ENCODE assay signal across 21 cellular contexts in genomic region chr5:32387176-32387575, GRCh38. TPM values are rescaled to one million over a fixed set of nuclear protein-coding genes. Genes with fewer than 3 reads are reported as not detected.
DNase-seq lines count a peak whose midpoint lies in the region; ATAC-seq and TF ChIP-seq lines count a peak whose summit lies in the region.
"Had no signal": no experiment of that assay in that cellular context is flagged by ENCODE, and none has a peak within 500 bp of the region (broad histone marks: within the 10 kb centered on the region; RNA-seq: fewer than 3 reads in every experiment).

No MANE protein-coding gene starts in this region.

- H3K27ac ChIP-seq in gastroesophageal sphincter (peak overlapping the region in 3 of 4 donors; percentile 25 to 59 (median 50)), subcutaneous abdominal adipose tissue (ENCODE audit: low read depth, low read length) (peak overlapping the region; percentile 66)
- H3K27ac ChIP-seq: BLaER1 treated with 17β-estradiol and CSF1 and Interleukin-3, amounts not matched to agents 10 nM and 100 nM; stomach; upper lobe of left lung; WERI-Rb-1 had no signal

- ATAC-seq in activated T-cell treated with anti-CD3 and anti-CD28 coated beads, Interleukin-2, amount 50 U/mL, for 72 hours (replicated peaks in 1 of 2), result no peak
- ATAC-seq in gastroesophageal sphincter, result no peak
- ATAC-seq in GM19035 (IDR thresholded peaks at IDR 0.05; ENCODE audit: unreplicated experiment), result no peak
- ATAC-seq: gastrocnemius medialis, T-helper 17 cell had no signal

- H3K27me3 ChIP-seq in gastroesophageal sphincter (no peaks in the 10 kb centered on the region), subcutaneous abdominal adipose tissue (ENCODE audit: control insufficient read depth in 5 of 5, insufficient read depth in 4 of 5, low read length in 5 of 5) (no peaks in the 10 kb centered on the region)
- H3K27me3 ChIP-seq: BLaER1 treated with 17β-estradiol and CSF1 and Interleukin-3, amounts not matched to agents 10 nM and 100 nM; gastrocnemius medialis; SJSA1; stomach; upper lobe of left lung had no signal

- no peak for TF ChIP-seq POLR2A in gastroesophageal sphincter (IDR thresholded peaks at IDR 0.05)

- H3K36me3 ChIP-seq in gastroesophageal sphincter (peaks cover 10 to 83% of the 10 kb centered on the region in 2 donors), subcutaneous abdominal adipose tissue (ENCODE audit: control insufficient read depth in 5 of 5, insufficient read depth in 5 of 5, low read length in 5 of 5) (peaks cover 44 to 71% (median 62%) of the 10 kb centered on the region in 5 donors)

- H3K4me1 ChIP-seq in gastroesophageal sphincter, result peaks cover 0 to 32% (median 2%) of the 10 kb centered on the region in 3 donors
- peaks cover 0 to 32% (median 8%) of the 10 kb centered on the region in 5 donors for H3K4me1 ChIP-seq in subcutaneous abdominal adipose tissue (ENCODE audit: control insufficient read depth in 5 of 5, insufficient read depth in 5 of 5, low read length in 5 of 5)
- H3K4me1 ChIP-seq: gastrocnemius medialis, upper lobe of left lung had no signal

- WGBS in gastroesophageal sphincter (ENCODE audit: low coverage in 1 of 2), 2 donors, result 15 to 26% methylated on average over 2 of the region's 2 CpGs

- peak overlapping the region; percentile 29 for H3K27ac Mint-ChIP-seq in activated T-cell treated with anti-CD3 and anti-CD28 coated beads, Interleukin-2, amount 50 U/mL, for 24 hours
- no peak overlapping the region for H3K27ac Mint-ChIP-seq in activated T-cell treated with anti-CD3 and anti-CD28 coated beads, Interleukin-2, amount 50 U/mL, for 72 hours
- H3K27ac Mint-ChIP-seq: dendritic cell treated with granulocyte-macrophage colony-stimulating factor and Interleukin-4, amounts not matched to agents 40 ng/mL and 50 ng/mL, for 4 days; T-helper 17 cell had no signal

- no peak overlapping the region for H3K9ac ChIP-seq in subcutaneous abdominal adipose tissue (ENCODE audit: low read length in 5 of 5)
- H3K9ac ChIP-seq: BLaER1 treated with 17β-estradiol and CSF1 and Interleukin-3, amounts not matched to agents 10 nM and 100 nM had no signal

- H3K4me3 ChIP-seq in gastroesophageal sphincter (no peak overlapping the region), subcutaneous abdominal adipose tissue (ENCODE audit: low read depth in 1 of 5, low read length in 5 of 5) (no peak overlapping the region)
- H3K4me3 ChIP-seq: BLaER1 treated with 17β-estradiol and CSF1 and Interleukin-3, amounts not matched to agents 10 nM and 100 nM; gastrocnemius medialis; SJSA1; stomach; upper lobe of left lung had no signal

- DNase-seq in activated T-cell treated with anti-CD3 and anti-CD28 coated beads, Interleukin-2, amount 50 U/mL, for 24 hours, result no peak
- no peak for DNase-seq in activated T-cell treated with anti-CD3 and anti-CD28 coated beads, Interleukin-2, amount 50 U/mL, for 72 hours
- DNase-seq in amniotic epithelial cell (ENCODE audit: low read depth), result peak; percentile 35
- DNase-seq in mucosa of gallbladder (ENCODE audit: low spot score), result no peak
- no peak for DNase-seq in stimulated activated naive CD4-positive, alpha-beta T cell treated with Interleukin-2 at 50 U/mL for 16 hours (lab: John Stamatoyannopoulos, UW)
- DNase-seq: activated gamma-delta T cell; amygdala; gastrocnemius medialis; islet precursor cell; NCI-H2081; stimulated activated CD4-positive, alpha-beta T cell treated with anti-CD3 and anti-CD28 coated beads, Interleukin-12 subunit alpha, Interleukin-12 subunit beta, amount 100 ng/mL, for 4 hours; stomach; T-helper 17 cell; upper lobe of left lung; WERI-Rb-1 had no signal

- TF ChIP-seq EP300 in gastroesophageal sphincter (IDR thresholded peaks at IDR 0.05), result no peak

- no peak overlapping the region for H3K4me3 Mint-ChIP-seq in activated T-cell treated with anti-CD3 and anti-CD28 coated beads, Interleukin-2, amount 50 U/mL, for 24 hours
- H3K4me3 Mint-ChIP-seq in activated T-cell treated with anti-CD3 and anti-CD28 coated beads, Interleukin-2, amount 50 U/mL, for 72 hours, result no peak overlapping the region
- H3K4me3 Mint-ChIP-seq: dendritic cell treated with granulocyte-macrophage colony-stimulating factor and Interleukin-4, amounts not matched to agents 40 ng/mL and 50 ng/mL, for 4 days; T-helper 17 cell had no signal

- H3K36me3 Mint-ChIP-seq in activated T-cell treated with anti-CD3 and anti-CD28 coated beads, Interleukin-2, amount 50 U/mL, for 24 hours (ENCODE audit: low read depth), result peaks cover 96% of the 10 kb centered on the region
- peaks cover 10 to 42% of the 10 kb centered on the region in 2 donors for H3K36me3 Mint-ChIP-seq in activated T-cell treated with anti-CD3 and anti-CD28 coated beads, Interleukin-2, amount 50 U/mL, for 72 hours (ENCODE audit: insufficient read depth in 2 of 2)

- no peaks in the 10 kb centered on the region for H3K9me3 ChIP-seq in gastroesophageal sphincter
- no peaks in the 10 kb centered on the region for H3K9me3 ChIP-seq in subcutaneous abdominal adipose tissue (ENCODE audit: control insufficient read depth in 5 of 5, low read length in 5 of 5)
- H3K9me3 ChIP-seq: BLaER1 treated with 17β-estradiol and CSF1 and Interleukin-3, amounts not matched to agents 10 nM and 100 nM; gastrocnemius medialis; SJSA1; stomach; upper lobe of left lung had no signal

- no peak for TF ChIP-seq CTCF in gastroesophageal sphincter (IDR thresholded peaks at IDR 0.05)

- no peaks in the 10 kb centered on the region for H3K9me3 Mint-ChIP-seq in activated T-cell treated with anti-CD3 and anti-CD28 coated beads, Interleukin-2, amount 50 U/mL, for 24 hours
- no peaks in the 10 kb centered on the region for H3K9me3 Mint-ChIP-seq in activated T-cell treated with anti-CD3 and anti-CD28 coated beads, Interleukin-2, amount 50 U/mL, for 72 hours
- H3K9me3 Mint-ChIP-seq: dendritic cell treated with granulocyte-macrophage colony-stimulating factor and Interleukin-4, amounts not matched to agents 40 ng/mL and 50 ng/mL, for 4 days had no signal

- peaks cover 13% of the 10 kb centered on the region for H3K4me1 Mint-ChIP-seq in activated T-cell treated with anti-CD3 and anti-CD28 coated beads, Interleukin-2, amount 50 U/mL, for 24 hours (ENCODE audit: low read depth)
- peaks cover 10% of the 10 kb centered on the region for H3K4me1 Mint-ChIP-seq in activated T-cell treated with anti-CD3 and anti-CD28 coated beads, Interleukin-2, amount 50 U/mL, for 72 hours (ENCODE audit: low read depth)

- no peaks in the 10 kb centered on the region for H3K27me3 Mint-ChIP-seq in activated T-cell treated with anti-CD3 and anti-CD28 coated beads, Interleukin-2, amount 50 U/mL, for 24 hours
- H3K27me3 Mint-ChIP-seq in activated T-cell treated with anti-CD3 and anti-CD28 coated beads, Interleukin-2, amount 50 U/mL, for 72 hours (ENCODE audit: low read depth), result no peaks in the 10 kb centered on the region
- H3K27me3 Mint-ChIP-seq: dendritic cell treated with granulocyte-macrophage colony-stimulating factor and Interleukin-4, amounts not matched to agents 40 ng/mL and 50 ng/mL, for 4 days; T-helper 17 cell had no signal

RNA-seq across cellular contexts. Expression of gene ZFR, which starts 57.4 kb away (rescaled TPM):
- total RNA-seq in activated T-cell treated with anti-CD3 and anti-CD28 coated beads, Interleukin-2, amount 50 U/mL, for 72 hours, result 10 to 100 TPM; 82.7 to 85.8 TPM
- total RNA-seq in gastroesophageal sphincter, result 100 to 1,000 TPM in 2 of 4 donors, 10 to 100 TPM in 2; 92.9 to 108 (median 100) TPM
- total RNA-seq in mucosa of gallbladder, result 58.2 TPM
